ENCODE assay signal across 10 cellular contexts in genomic region chr1:243667591-243667990, GRCh38.
DNase-seq lines count a peak whose midpoint lies in the region; ATAC-seq and TF ChIP-seq lines count a peak whose summit lies in the region.
"Had no signal": no experiment of that assay in that cellular context is flagged by ENCODE, and none has a peak within 500 bp of the region (broad histone marks: within the 10 kb centered on the region; RNA-seq: fewer than 3 reads in every experiment).

No MANE protein-coding gene starts in this region.

- no peak overlapping the region for H3K4me3 Mint-ChIP-seq in CD4-positive, alpha-beta T cell
- no peak overlapping the region for H3K4me3 Mint-ChIP-seq in activated T-helper 17 cell treated with anti-CD3 and anti-CD28 coated beads, Interleukin-2, amount 50 U/mL, for 72 hours
- H3K4me3 Mint-ChIP-seq in activated T-helper 1 cell treated with anti-CD3 and anti-CD28 coated beads, Interleukin-12 subunit alpha, Interleukin-12 subunit beta, Interleukin-2, Interleukin-4 antibody, amounts not matched to agents 30 ng/mL and 10 ng/mL and 1 ng/mL, durations not matched to agents 14 hours and 24 hours and 36 hours: no peak overlapping the region

- H3K27ac ChIP-seq in CD4-positive, alpha-beta T cell (ENCODE audit: low read depth, low read length): no peak overlapping the region
- no peak overlapping the region for H3K27ac ChIP-seq in tibial artery
- H3K27ac ChIP-seq: SJCRH30 had no signal

- intact Hi-C loops in CD4-positive, alpha-beta T cell (cut with DNase I, micrococcal nuclease): no loop called here
- intact Hi-C loops in tibial artery (cut with DNase I; ENCODE audit: low total_unique reads): no loop called here
- intact Hi-C loops in activated T-helper 1 cell treated with anti-CD3 and anti-CD28 coated beads, Interleukin-12 subunit alpha, Interleukin-12 subunit beta, Interleukin-2, Interleukin-4 antibody, amounts not matched to agents 30 ng/mL and 10 ng/mL and 1 ng/mL, durations not matched to agents 14 hours and 24 hours and 36 hours (cut with micrococcal nuclease): no loop called here

- H3K27me3 ChIP-seq in CD4-positive, alpha-beta T cell (ENCODE audit: control insufficient read depth, insufficient read depth, low read length): no peaks in the 10 kb centered on the region
- no peaks in the 10 kb centered on the region for H3K27me3 ChIP-seq in tibial artery
- H3K27me3 ChIP-seq: SJCRH30 had no signal

- POLR2A ChIA-PET in CD4-positive, alpha-beta T cell (lab: Charles Lee): interaction anchor here (1.0 kb wide), 1 partner anchor 31 kb away, joined by 3 read pairs; no protein-coding TSS in a partner anchor

- no peaks in the 10 kb centered on the region for H3K9me3 ChIP-seq in CD4-positive, alpha-beta T cell (ENCODE audit: control insufficient read depth, low read length)
- H3K9me3 ChIP-seq in tibial artery: no peaks in the 10 kb centered on the region
- H3K9me3 ChIP-seq: SJCRH30 had no signal

- peaks cover 4% of the 10 kb centered on the region for H3K9me3 Mint-ChIP-seq in CD4-positive, alpha-beta T cell
- no peaks in the 10 kb centered on the region for H3K9me3 Mint-ChIP-seq in activated T-helper 17 cell treated with anti-CD3 and anti-CD28 coated beads, Interleukin-2, amount 50 U/mL, for 72 hours
- peaks cover 4% of the 10 kb centered on the region for H3K9me3 Mint-ChIP-seq in activated T-helper 1 cell treated with anti-CD3 and anti-CD28 coated beads, Interleukin-12 subunit alpha, Interleukin-12 subunit beta, Interleukin-2, Interleukin-4 antibody, amounts not matched to agents 30 ng/mL and 10 ng/mL and 1 ng/mL, durations not matched to agents 14 hours and 24 hours and 36 hours

- H3K27me3 Mint-ChIP-seq in CD4-positive, alpha-beta T cell: no peaks in the 10 kb centered on the region
- no peaks in the 10 kb centered on the region for H3K27me3 Mint-ChIP-seq in activated T-helper 17 cell treated with anti-CD3 and anti-CD28 coated beads, Interleukin-2, amount 50 U/mL, for 72 hours
- no peaks in the 10 kb centered on the region for H3K27me3 Mint-ChIP-seq in activated T-helper 1 cell treated with anti-CD3 and anti-CD28 coated beads, Interleukin-12 subunit alpha, Interleukin-12 subunit beta, Interleukin-2, Interleukin-4 antibody, amounts not matched to agents 30 ng/mL and 10 ng/mL and 1 ng/mL, durations not matched to agents 14 hours and 24 hours and 36 hours (ENCODE audit: insufficient read depth)

- H3K36me3 Mint-ChIP-seq in CD4-positive, alpha-beta T cell (ENCODE audit: low read depth): peaks cover 69% of the 10 kb centered on the region
- peaks cover 26% of the 10 kb centered on the region for H3K36me3 Mint-ChIP-seq in activated T-helper 17 cell treated with anti-CD3 and anti-CD28 coated beads, Interleukin-2, amount 50 U/mL, for 72 hours (ENCODE audit: low read depth)
- H3K36me3 Mint-ChIP-seq in activated T-helper 1 cell treated with anti-CD3 and anti-CD28 coated beads, Interleukin-12 subunit alpha, Interleukin-12 subunit beta, Interleukin-2, Interleukin-4 antibody, amounts not matched to agents 30 ng/mL and 10 ng/mL and 1 ng/mL, durations not matched to agents 14 hours and 24 hours and 36 hours (ENCODE audit: low read depth): peaks cover 7% of the 10 kb centered on the region

- peaks cover 0 to 16% (median 7%) of the 10 kb centered on the region in 3 donors for H3K36me3 ChIP-seq in tibial artery
- H3K36me3 ChIP-seq: SJCRH30 had no signal

- H3K4me1 ChIP-seq in tibial artery: peaks cover 0 to under 1% (median 0%) of the 10 kb centered on the region in 4 donors
- H3K4me1 ChIP-seq: SJCRH30 had no signal

- peak overlapping the region; percentile 8 for H3K27ac Mint-ChIP-seq in CD4-positive, alpha-beta T cell
- peak overlapping the region; percentile 12 for H3K27ac Mint-ChIP-seq in activated T-helper 17 cell treated with anti-CD3 and anti-CD28 coated beads, Interleukin-2, amount 50 U/mL, for 72 hours
- no peak overlapping the region for H3K27ac Mint-ChIP-seq in activated T-helper 1 cell treated with anti-CD3 and anti-CD28 coated beads, Interleukin-12 subunit alpha, Interleukin-12 subunit beta, Interleukin-2, Interleukin-4 antibody, amounts not matched to agents 30 ng/mL and 10 ng/mL and 1 ng/mL, durations not matched to agents 14 hours and 24 hours and 36 hours

- CTCF ChIA-PET in CD4-positive, alpha-beta T cell (lab: Charles Lee): no interaction called here

- peaks cover 7% of the 10 kb centered on the region for H3K4me1 Mint-ChIP-seq in CD4-positive, alpha-beta T cell (ENCODE audit: low read depth)
- H3K4me1 Mint-ChIP-seq in activated T-helper 17 cell treated with anti-CD3 and anti-CD28 coated beads, Interleukin-2, amount 50 U/mL, for 72 hours: peaks cover 19% of the 10 kb centered on the region
- H3K4me1 Mint-ChIP-seq in activated T-helper 1 cell treated with anti-CD3 and anti-CD28 coated beads, Interleukin-12 subunit alpha, Interleukin-12 subunit beta, Interleukin-2, Interleukin-4 antibody, amounts not matched to agents 30 ng/mL and 10 ng/mL and 1 ng/mL, durations not matched to agents 14 hours and 24 hours and 36 hours (ENCODE audit: low read depth): no peaks in the 10 kb centered on the region

- no peak for DNase-seq in CD4-positive, alpha-beta T cell
- DNase-seq in tibial artery (no peak), OCI-M1 (lab: John Stamatoyannopoulos, UW) (no peak), superior temporal gyrus (ENCODE audit: extremely low spot score) (no peak)
- DNase-seq in activated T-helper 1 cell treated with anti-CD3 and anti-CD28 coated beads, Interleukin-12 subunit alpha, Interleukin-12 subunit beta, Interleukin-2, Interleukin-4 antibody, amounts not matched to agents 30 ng/mL and 10 ng/mL and 1 ng/mL, durations not matched to agents 14 hours and 24 hours and 36 hours (ENCODE audit: low spot score): no peak
- DNase-seq: SJCRH30; stimulated activated CD8-positive, alpha-beta memory T cell treated with anti-CD3 and anti-CD28 coated beads, Interleukin-4, amount 100 ng/mL, for 48 hours had no signal

- no peak overlapping the region for H3K4me3 ChIP-seq in tibial artery
- H3K4me3 ChIP-seq: SJCRH30 had no signal

- ATAC-seq in CD4-positive, alpha-beta T cell (ENCODE audit: poor library complexity): no peak
- peak; percentile 79 for ATAC-seq in GM19351 (IDR thresholded peaks at IDR 0.05; ENCODE audit: unreplicated experiment)
- ATAC-seq in HG03025 (IDR thresholded peaks at IDR 0.05; ENCODE audit: low FRiP score, unreplicated experiment): peak; percentile 86
- no peak for ATAC-seq in activated T-helper 17 cell treated with anti-CD3 and anti-CD28 coated beads, Interleukin-2, amount 50 U/mL, for 72 hours (replicated peaks)

- TF ChIP-seq CTCF in CD4-positive, alpha-beta T cell (IDR thresholded peaks at IDR 0.05): no peak
- TF ChIP-seq CTCF in tibial artery (IDR thresholded peaks at IDR 0.05): no peak

Comparison
In these comparisons a context has a peak if more than half of its experiments do, and no peak if none do; other contexts are left out.
1. ATAC-seq: peak in GM19351 (single experiment) and HG03025 (single experiment); none in CD4-positive, alpha-beta T cell (single experiment) and activated T-helper 17 cell treated with anti-CD3 and anti-CD28 coated beads, Interleukin-2, amount 50 U/mL, for 72 hours (single experiment).